In genomic region chr6:167707686-167708500, GRCh38 we compare ENCODE assay signal across 15 cellular contexts.
"Had no signal": no experiment of that assay in that cellular context is flagged by ENCODE, and none has a peak within 500 bp of the region (broad histone marks: within the 10 kb centered on the region; RNA-seq: fewer than 3 reads in every experiment).

No MANE protein-coding gene starts in this region.

- H3K36me3 ChIP-seq: ascending aorta, breast epithelium, gastroesophageal sphincter, lower lobe of right lung, suprapubic skin had no signal

- H3K4me3 Mint-ChIP-seq: activated CD4-positive, alpha-beta T cell treated with anti-CD3 and anti-CD28 coated beads, Interleukin-2, amount 10 ng/mL, durations not matched to agents 24 days and 14 days; activated CD8-positive, alpha-beta T cell treated with anti-CD3 and anti-CD28 coated beads, Interleukin-2, amount 10 ng/mL, durations not matched to agents 7 days and 5 days; activated naive CD8-positive, alpha-beta T cell treated with anti-CD3 and anti-CD28 coated beads, Interleukin-2, amount 50 U/mL, for 24 hours; mesothelial cell of epicardium; stimulated activated naive CD8-positive, alpha-beta T cell treated with anti-CD3 and anti-CD28 coated beads, Interleukin-15, Interleukin-2, amounts not matched to agents 100 ng/mL and 50 ng/mL, for 24 hours had no signal

- ATAC-seq: activated CD8-positive, alpha-beta T cell treated with anti-CD3 and anti-CD28 coated beads, Interleukin-2, amount 10 ng/mL, durations not matched to agents 7 days and 5 days; activated naive CD8-positive, alpha-beta T cell treated with anti-CD3 and anti-CD28 coated beads, Interleukin-2, amount 50 U/mL, for 24 hours; gastroesophageal sphincter had no signal

- H3K36me3 Mint-ChIP-seq: mesothelial cell of epicardium had no signal

- DNase-seq: activated CD4-positive, alpha-beta T cell treated with anti-CD3 and anti-CD28 coated beads, Interleukin-2, amount 10 ng/mL, durations not matched to agents 24 days and 14 days; activated CD4-positive, CD25-positive, alpha-beta regulatory T cell; activated CD8-positive, alpha-beta T cell treated with anti-CD3 and anti-CD28 coated beads, Interleukin-2, amount 10 ng/mL, durations not matched to agents 7 days and 5 days; activated naive CD4-positive, alpha-beta T cell; activated naive CD8-positive, alpha-beta T cell treated with anti-CD3 and anti-CD28 coated beads, Interleukin-2, amount 50 U/mL, for 24 hours; erythroblast; lower lobe of right lung; stimulated activated CD4-positive, alpha-beta T cell treated with anti-CD3 and anti-CD28 coated beads, Interleukin-4, amount 100 ng/mL, for 24 hours had no signal

- H3K27ac Mint-ChIP-seq: activated CD4-positive, alpha-beta T cell treated with anti-CD3 and anti-CD28 coated beads, Interleukin-2, amount 10 ng/mL, durations not matched to agents 24 days and 14 days; activated CD8-positive, alpha-beta T cell treated with anti-CD3 and anti-CD28 coated beads, Interleukin-2, amount 10 ng/mL, durations not matched to agents 7 days and 5 days; activated naive CD8-positive, alpha-beta T cell treated with anti-CD3 and anti-CD28 coated beads, Interleukin-2, amount 50 U/mL, for 24 hours; mesothelial cell of epicardium; stimulated activated naive CD8-positive, alpha-beta T cell treated with anti-CD3 and anti-CD28 coated beads, Interleukin-15, Interleukin-2, amounts not matched to agents 100 ng/mL and 50 ng/mL, for 24 hours had no signal

- H3K4me3 ChIP-seq: ascending aorta, breast epithelium, gastroesophageal sphincter, lower lobe of right lung, skin epidermis, suprapubic skin had no signal

- H3K27me3 ChIP-seq: ascending aorta had no signal

- H3K9me3 Mint-ChIP-seq: activated naive CD8-positive, alpha-beta T cell treated with anti-CD3 and anti-CD28 coated beads, Interleukin-2, amount 50 U/mL, for 24 hours; mesothelial cell of epicardium; stimulated activated naive CD8-positive, alpha-beta T cell treated with anti-CD3 and anti-CD28 coated beads, Interleukin-15, Interleukin-2, amounts not matched to agents 100 ng/mL and 50 ng/mL, for 24 hours had no signal
